ENCODE assay signal across 11 cellular contexts in the genomic region with DNA sequence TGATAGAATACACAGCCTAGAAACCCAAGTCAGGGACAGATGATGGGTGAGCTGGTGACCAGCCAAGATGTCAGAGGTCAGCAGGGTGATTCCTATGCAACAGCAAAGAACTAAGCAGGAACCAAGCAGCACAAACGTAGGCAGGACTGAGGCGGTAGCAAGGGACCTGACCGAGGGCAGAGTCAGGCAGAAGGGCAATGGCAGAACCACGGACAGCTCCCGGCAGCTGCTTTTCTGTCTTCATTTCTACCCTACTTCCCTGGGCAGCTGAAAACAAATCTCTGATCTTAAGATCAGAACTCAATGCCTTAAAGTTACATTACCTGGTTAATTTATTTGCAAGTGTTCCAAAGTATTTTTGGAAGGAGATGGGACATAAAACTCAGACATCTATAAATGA.
A peak's percentile ranks its signal among the peaks of the same experiment; 100 is the strongest.
DNase-seq lines count a peak whose midpoint lies in the region; ATAC-seq and TF ChIP-seq lines count a peak whose summit lies in the region.
"Had no signal": no experiment of that assay in that cellular context is flagged by ENCODE, and none has a peak within 500 bp of the region (broad histone marks: within the 10 kb centered on the region; RNA-seq: fewer than 3 reads in every experiment).

No MANE protein-coding gene starts in this region.

- DNase-seq in Caco-2 (peak; percentile 48 to 57), HuH-7 (ENCODE audit: low spot score) (peak; percentile 26), iris pigment epithelial cell (ENCODE audit: low read depth) (peak; percentile 41), middle frontal gyrus (ENCODE audit: extremely low spot score, low spot score) (no peak), NCI-H1105 treated with DMSO at 0.1 percent for 48 hours (lab: John Stamatoyannopoulos, UW) (no peak)
- DNase-seq in activated T-helper 2 cell treated with anti-CD3 and anti-CD28 coated beads, Interferon-gamma antibody, Interleukin-2, Interleukin-4, amounts not matched to agents 10 μg/mL and 5 μg/mL and 100 μg/mL, durations not matched to agents 14 hours and 24 hours and 36 hours (ENCODE audit: low spot score): peak; percentile 9
- DNase-seq: effector memory CD4-positive, alpha-beta T cell; NCI-H1092; WERI-Rb-1 had no signal

- H3K9me3 ChIP-seq in Caco-2: no peaks in the 10 kb centered on the region

- H3K27ac Mint-ChIP-seq in Caco-2 (ENCODE audit: unreplicated experiment): no peak overlapping the region
- no peak overlapping the region for H3K27ac Mint-ChIP-seq in activated T-helper 2 cell treated with anti-CD3 and anti-CD28 coated beads, Interferon-gamma antibody, Interleukin-2, Interleukin-4, amounts not matched to agents 10 μg/mL and 5 μg/mL and 100 μg/mL, durations not matched to agents 14 hours and 24 hours and 36 hours

- no TSS peak for BruUV-seq in Caco-2 (replicated peaks; lab: Mats Ljungman, UMichigan)

- no peaks in the 10 kb centered on the region for H3K36me3 Mint-ChIP-seq in Caco-2 (ENCODE audit: insufficient read depth, unreplicated experiment)
- H3K36me3 Mint-ChIP-seq in activated T-helper 2 cell treated with anti-CD3 and anti-CD28 coated beads, Interferon-gamma antibody, Interleukin-2, Interleukin-4, amounts not matched to agents 10 μg/mL and 5 μg/mL and 100 μg/mL, durations not matched to agents 14 hours and 24 hours and 36 hours (ENCODE audit: low read depth): no peaks in the 10 kb centered on the region

- POLR2A ChIA-PET in Caco-2 (lab: Charles Lee): no interaction called here

- no peaks in the 10 kb centered on the region for H3K4me1 ChIP-seq in Caco-2

- no peaks in the 10 kb centered on the region for H3K36me3 ChIP-seq in Caco-2 (ENCODE audit: control insufficient read depth, insufficient read depth, low read length)
- H3K36me3 ChIP-seq: WERI-Rb-1 had no signal

- TF ChIP-seq CTCF in Caco-2 (IDR thresholded peaks at IDR 0.05; ENCODE audit: insufficient read depth in 1 of 2, low read depth in 1 of 2, low read length in 1 of 2, severe bottlenecking in 1 of 2, unreplicated experiment in 1 of 2): no peak

- CTCF ChIA-PET in Caco-2 (lab: Charles Lee): no interaction called here

- H3K4me3 Mint-ChIP-seq in Caco-2 (ENCODE audit: unreplicated experiment): no peak overlapping the region
- no peak overlapping the region for H3K4me3 Mint-ChIP-seq in activated T-helper 2 cell treated with anti-CD3 and anti-CD28 coated beads, Interferon-gamma antibody, Interleukin-2, Interleukin-4, amounts not matched to agents 10 μg/mL and 5 μg/mL and 100 μg/mL, durations not matched to agents 14 hours and 24 hours and 36 hours (ENCODE audit: low read depth)

- ATAC-seq in HG02938 (IDR thresholded peaks at IDR 0.05; ENCODE audit: unreplicated experiment) (no peak), GM18870 (IDR thresholded peaks at IDR 0.05; ENCODE audit: unreplicated experiment) (no peak)

- no peaks in the 10 kb centered on the region for H3K9me3 Mint-ChIP-seq in Caco-2 (ENCODE audit: unreplicated experiment)
- no peaks in the 10 kb centered on the region for H3K9me3 Mint-ChIP-seq in activated T-helper 2 cell treated with anti-CD3 and anti-CD28 coated beads, Interferon-gamma antibody, Interleukin-2, Interleukin-4, amounts not matched to agents 10 μg/mL and 5 μg/mL and 100 μg/mL, durations not matched to agents 14 hours and 24 hours and 36 hours

- intact Hi-C loops in Caco-2 (cut with micrococcal nuclease; ENCODE audit: unreplicated experiment): no loop called here
- intact Hi-C loops in activated T-helper 2 cell treated with anti-CD3 and anti-CD28 coated beads, Interferon-gamma antibody, Interleukin-2, Interleukin-4, amounts not matched to agents 10 μg/mL and 5 μg/mL and 100 μg/mL, durations not matched to agents 14 hours and 24 hours and 36 hours (cut with micrococcal nuclease): no loop called here

- no peaks in the 10 kb centered on the region for H3K27me3 ChIP-seq in Caco-2 (replicated peaks; ENCODE audit: control insufficient read depth, insufficient read depth, low read length)

- no peaks in the 10 kb centered on the region for H3K4me1 Mint-ChIP-seq in Caco-2 (ENCODE audit: low read depth, unreplicated experiment)
- no peaks in the 10 kb centered on the region for H3K4me1 Mint-ChIP-seq in activated T-helper 2 cell treated with anti-CD3 and anti-CD28 coated beads, Interferon-gamma antibody, Interleukin-2, Interleukin-4, amounts not matched to agents 10 μg/mL and 5 μg/mL and 100 μg/mL, durations not matched to agents 14 hours and 24 hours and 36 hours (ENCODE audit: low read depth)

- H3K4me3 ChIP-seq in Caco-2 (ENCODE audit: low read depth, low read length): no peak overlapping the region

- H3K27me3 Mint-ChIP-seq in Caco-2 (ENCODE audit: insufficient read depth, unreplicated experiment): peaks cover 10% of the 10 kb centered on the region
- no peaks in the 10 kb centered on the region for H3K27me3 Mint-ChIP-seq in activated T-helper 2 cell treated with anti-CD3 and anti-CD28 coated beads, Interferon-gamma antibody, Interleukin-2, Interleukin-4, amounts not matched to agents 10 μg/mL and 5 μg/mL and 100 μg/mL, durations not matched to agents 14 hours and 24 hours and 36 hours (ENCODE audit: low read depth)

Comparison
In these comparisons a context has a peak if more than half of its experiments do, and no peak if none do; other contexts are left out.
1. DNase-seq: peak in Caco-2 (2 of 2), HuH-7 (single experiment), activated T-helper 2 cell treated with anti-CD3 and anti-CD28 coated beads, Interferon-gamma antibody, Interleukin-2, Interleukin-4, amounts not matched to agents 10 μg/mL and 5 μg/mL and 100 μg/mL, durations not matched to agents 14 hours and 24 hours and 36 hours (single experiment) and iris pigment epithelial cell (single experiment); none in middle frontal gyrus (single experiment) and NCI-H1105 treated with DMSO at 0.1 percent for 48 hours (single experiment).